ENCODE assay signal across 8 cellular contexts in genomic region chr5:35856186-35857003, GRCh38. TPM values are rescaled to one million over a fixed set of nuclear protein-coding genes. Genes with fewer than 3 reads are reported as not detected.
DNase-seq lines count a peak whose midpoint lies in the region; ATAC-seq, FAIRE-seq and TF ChIP-seq lines count a peak whose summit lies in the region.

A gene with protein sequence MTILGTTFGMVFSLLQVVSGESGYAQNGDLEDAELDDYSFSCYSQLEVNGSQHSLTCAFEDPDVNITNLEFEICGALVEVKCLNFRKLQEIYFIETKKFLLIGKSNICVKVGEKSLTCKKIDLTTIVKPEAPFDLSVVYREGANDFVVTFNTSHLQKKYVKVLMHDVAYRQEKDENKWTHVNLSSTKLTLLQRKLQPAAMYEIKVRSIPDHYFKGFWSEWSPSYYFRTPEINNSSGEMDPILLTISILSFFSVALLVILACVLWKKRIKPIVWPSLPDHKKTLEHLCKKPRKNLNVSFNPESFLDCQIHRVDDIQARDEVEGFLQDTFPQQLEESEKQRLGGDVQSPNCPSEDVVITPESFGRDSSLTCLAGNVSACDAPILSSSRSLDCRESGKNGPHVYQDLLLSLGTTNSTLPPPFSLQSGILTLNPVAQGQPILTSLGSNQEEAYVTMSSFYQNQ (plus strand): TSS chr5:35856891. CDS start chr5:35856978, 87 bp downstream.

- no peak for TF ChIP-seq CTCF in fibroblast of pulmonary artery (IDR thresholded peaks at IDR 0.05; ENCODE audit: low read length, missing control alignments)
- no peak for TF ChIP-seq CTCF in tibial artery (IDR thresholded peaks at IDR 0.05)

- H3K4me3 ChIP-seq in fibroblast of pulmonary artery (replicated peaks; ENCODE audit: low read depth, low read length) (no peak within 1 kb of the TSS), tibial artery (no peak within 1 kb of the TSS)

- intact Hi-C loops in tibial artery (cut with DNase I; ENCODE audit: low total_unique reads) (no loop called here), posterior cingulate gyrus (cut with DNase I) (no loop called here)

- no peaks in the 10 kb centered on the region for H3K27me3 ChIP-seq in tibial artery

- DNase-seq in A172 (ENCODE audit: low spot score) = peak; percentile 85
- DNase-seq in H54 (ENCODE audit: insufficient read length, low spot score) = no peak
- peak; percentile 36 for DNase-seq in fibroblast of pulmonary artery (ENCODE audit: low read depth)
- DNase-seq in tibial artery = no peak
- no peak for DNase-seq in stimulated activated CD4-positive, alpha-beta T cell treated with anti-CD3 and anti-CD28 coated beads, Interleukin-12 subunit alpha, Interleukin-12 subunit beta, amount 100 ng/mL, for 4 hours
- no peak for DNase-seq in posterior cingulate gyrus

- H3K4me1 ChIP-seq in tibial artery = peaks cover 0 to 4% (median 1%) of the 10 kb centered on the region in 4 donors

- peak; percentile 13; the same call in 2 of the 3 replicates for ATAC-seq in SK-N-SH treated with all-trans-retinoic acid at 6 μM for 48 hours
- ATAC-seq in GM18505 (IDR thresholded peaks at IDR 0.05; ENCODE audit: unreplicated experiment) = no peak

- H3K27ac ChIP-seq in tibial artery = no peak within 1 kb of the TSS

- peak; percentile 65 for FAIRE-seq in H54 (lab: Jason Lieb, UNC)

- no peaks in the 10 kb centered on the region for H3K36me3 ChIP-seq in tibial artery

- TF ChIP-seq POLR2A in H54 (IDR thresholded peaks at IDR 0.05; ENCODE audit: low read depth, low read length) = no peak
- no peak for TF ChIP-seq POLR2A in GM18505 (IDR thresholded peaks at IDR 0.05; ENCODE audit: borderline replicate concordance, extremely low read depth, insufficient read depth, insufficient read length)

- no peaks in the 10 kb centered on the region for H3K9me3 ChIP-seq in tibial artery

TF ChIP-seq in SK-N-SH treated with all-trans-retinoic acid at 6 μM for 48 hours, 23 proteins besides CTCF, POLR2A, EP300 and RAD21:
- TF ChIP-seq PPARA (CRISPR knock-in tag; IDR thresholded peaks at IDR 0.05; ENCODE audit: borderline replicate concordance) (no peak), ZFP30 (CRISPR knock-in tag; IDR thresholded peaks at IDR 0.05) (no peak), CREB5 (CRISPR knock-in tag; IDR thresholded peaks at IDR 0.05; ENCODE audit: low read depth) (no peak)

RNA-seq across cellular contexts. Expression of the gene that starts here (rescaled TPM):
- total RNA-seq in A172 (2014; rRNA removed; shearing (Covaris generic)) = 114 and 160 TPM in 2 replicates

Comparison
In these comparisons a context has a peak if more than half of its experiments do, and no peak if none do; other contexts are left out.
1. DNase-seq: peak in A172 (single experiment) and fibroblast of pulmonary artery (single experiment); none in H54 (single experiment), tibial artery (0 of 2), stimulated activated CD4-positive, alpha-beta T cell treated with anti-CD3 and anti-CD28 coated beads, Interleukin-12 subunit alpha, Interleukin-12 subunit beta, amount 100 ng/mL, for 4 hours (single experiment) and posterior cingulate gyrus (0 of 10).